35 cellular contexts compared by ENCODE assay signal in genomic region chr11:123677510-123677909, GRCh38. TPM values are rescaled to one million over a fixed set of nuclear protein-coding genes. Genes with fewer than 3 reads are reported as not detected.
"Had no signal": no experiment of that assay in that cellular context is flagged by ENCODE, and none has a peak within 500 bp of the region (broad histone marks: within the 10 kb centered on the region; RNA-seq: fewer than 3 reads in every experiment).

No MANE protein-coding gene starts in this region.

- FAIRE-seq: astrocyte, bronchial epithelial cell had no signal

- H3K4me3 ChIP-seq: adrenal gland, ascending aorta, body of pancreas, breast epithelium, cardiac muscle cell had no signal

- ATAC-seq: activated naive CD4-positive, alpha-beta T cell treated with anti-CD3 and anti-CD28 coated beads, Interleukin-2, amount 50 U/mL, for 72 hours; activated naive CD8-positive, alpha-beta T cell treated with anti-CD3 and anti-CD28 coated beads, Interleukin-2, amount 50 U/mL, for 24 hours; activated T-cell treated with anti-CD3 and anti-CD28 coated beads, Interleukin-2, amount 50 U/mL, for 4 hours; activated T-cell treated with anti-CD3 and anti-CD28 coated beads, Interleukin-2, amount 50 U/mL, for 72 hours; activated T-helper 17 cell treated with anti-CD3 and anti-CD28 coated beads, Interleukin-2, amount 50 U/mL, for 72 hours; body of pancreas had no signal

- H3K27ac ChIP-seq: adrenal gland, ascending aorta, body of pancreas, brain microvascular endothelial cell, breast epithelium, cardiac muscle cell had no signal

- DNase-seq: activated effector memory CD4-positive, alpha-beta T cell treated with anti-CD3 and anti-CD28 coated beads, Interleukin-2, amount 50 U/mL, for 16 hours; activated effector memory CD4-positive, alpha-beta T cell treated with Interleukin-2 at 50 U/mL for 16 hours; activated gamma-delta T cell; activated gamma-delta T cell treated with Interleukin-2 at 50 U/mL for 16 hours; activated naive CD4-positive, alpha-beta T cell; activated naive CD4-positive, alpha-beta T cell treated with anti-CD3 and anti-CD28 coated beads for 36 hours; activated naive CD4-positive, alpha-beta T cell treated with anti-CD3 and anti-CD28 coated beads, Interleukin-2, amount 10 ng/mL, durations not matched to agents 7 days and 5 days; activated naive CD4-positive, alpha-beta T cell treated with anti-CD3 and anti-CD28 coated beads, Interleukin-2, amount 50 U/mL, for 16 hours; activated naive CD4-positive, alpha-beta T cell treated with Interleukin-2 at 50 U/mL for 16 hours; activated naive CD8-positive, alpha-beta T cell treated with anti-CD3 and anti-CD28 coated beads for 36 hours; activated naive CD8-positive, alpha-beta T cell treated with anti-CD3 and anti-CD28 coated beads, Interleukin-2, amount 10 ng/mL, durations not matched to agents 7 days and 5 days; activated naive CD8-positive, alpha-beta T cell treated with anti-CD3 and anti-CD28 coated beads, Interleukin-2, amount 50 U/mL, for 24 hours; activated T-cell treated with anti-CD3 and anti-CD28 coated beads, Interleukin-2, amount 50 U/mL, for 1 hour; activated T-cell treated with anti-CD3 and anti-CD28 coated beads, Interleukin-2, amount 50 U/mL, for 24 hours; activated T-cell treated with anti-CD3 and anti-CD28 coated beads, Interleukin-2, amount 50 U/mL, for 4 hours; activated T-cell treated with anti-CD3 and anti-CD28 coated beads, Interleukin-2, amount 50 U/mL, for 48 hours; activated T-cell treated with anti-CD3 and anti-CD28 coated beads, Interleukin-2, amount 50 U/mL, for 72 hours; adrenal gland; amniotic stem cell; anterior cingulate cortex; aorta; body of pancreas; brain microvascular endothelial cell; caudate nucleus; central memory CD4-positive, alpha-beta T cell; cerebellar nuclear complex had no signal

- H3K4me1 ChIP-seq: adrenal gland, ascending aorta, body of pancreas, breast epithelium had no signal

- H3K9me3 ChIP-seq: adrenal gland, ascending aorta, body of pancreas, breast epithelium had no signal

- H3K27me3 ChIP-seq: adrenal gland, ascending aorta, body of pancreas, brain microvascular endothelial cell, breast epithelium, cardiac muscle cell had no signal

- H3K36me3 ChIP-seq: adrenal gland, ascending aorta, brain microvascular endothelial cell, breast epithelium, cardiac muscle cell had no signal

RNA-seq across cellular contexts. Expression of gene SCN3B, which starts 23.1 kb away (rescaled TPM):
- total RNA-seq: activated naive CD4-positive, alpha-beta T cell treated with anti-CD3 and anti-CD28 coated beads for 36 hours; activated naive CD8-positive, alpha-beta T cell treated with anti-CD3 and anti-CD28 coated beads for 36 hours; activated naive CD8-positive, alpha-beta T cell treated with anti-CD3 and anti-CD28 coated beads, Interleukin-2, amount 10 ng/mL, durations not matched to agents 7 days and 5 days; activated T-cell treated with anti-CD3 and anti-CD28 coated beads, Interleukin-2, amount 50 U/mL, for 4 hours; activated T-helper 1 cell treated with anti-CD3 and anti-CD28 coated beads, Interleukin-12 subunit alpha, Interleukin-12 subunit beta, Interleukin-2, Interleukin-4 antibody, amounts not matched to agents 30 ng/mL and 10 ng/mL and 1 ng/mL, durations not matched to agents 14 hours and 24 hours and 36 hours; activated T-helper 2 cell treated with anti-CD3 and anti-CD28 coated beads, Interferon-gamma antibody, Interleukin-2, Interleukin-4, amounts not matched to agents 10 μg/mL and 5 μg/mL and 100 μg/mL, durations not matched to agents 14 hours and 24 hours and 36 hours had no signal
